ENCODE assay signal across 8 cellular contexts in genomic region chr2:84905181-84906107, GRCh38. TPM values are rescaled to one million over a fixed set of nuclear protein-coding genes. Genes with fewer than 3 reads are reported as not detected.
DNase-seq lines count a peak whose midpoint lies in the region; ATAC-seq, FAIRE-seq and TF ChIP-seq lines count a peak whose summit lies in the region.

Gene TMSB10 (plus strand): TSS chr2:84905656.

- in situ Hi-C loops in T47D (cut with HindIII; ENCODE audit: low pct_unique_long_range_greater_than_20kb, low sequenced_read_pairs), result no loop called here

- no peaks in the 10 kb centered on the region for H3K27me3 ChIP-seq in WERI-Rb-1 (ENCODE audit: insufficient read depth, low read depth, severe bottlenecking)
- H3K27me3 ChIP-seq in smooth muscle cell (ENCODE audit: low read depth), result no peaks in the 10 kb centered on the region

- CTCF ChIA-PET in A549 (lab: Yijun Ruan, JAX), result interaction anchor here (0.8 to 9.9 kb wide), 4 partner anchors 16 to 41 kb away, joined by 3 to 178 read pairs (median 6); no protein-coding TSS in a partner anchor

- TF ChIP-seq CTCF in A549 (IDR thresholded peaks at IDR 0.05), result peak; percentile 30; the same call in 1 of the 3 replicates
- TF ChIP-seq CTCF in WERI-Rb-1 (IDR thresholded peaks at IDR 0.05; ENCODE audit: low read depth, low read length), result no peak
- no peak for TF ChIP-seq CTCF in smooth muscle cell (IDR thresholded peaks at IDR 0.05; ENCODE audit: borderline replicate concordance, insufficient read depth, poor library complexity, severe bottlenecking)

- no peaks in the 10 kb centered on the region for H3K9me3 ChIP-seq in A549
- H3K9me3 ChIP-seq in WERI-Rb-1 (ENCODE audit: severe bottlenecking), result no peaks in the 10 kb centered on the region
- H3K9me3 ChIP-seq in smooth muscle cell (replicated peaks; ENCODE audit: low read depth), result no peaks in the 10 kb centered on the region

- H3K4me1 ChIP-seq in A549 (peaks cover 16% of the 10 kb centered on the region), smooth muscle cell (ENCODE audit: low read depth) (peaks cover 10% of the 10 kb centered on the region)

- peaks cover 19% of the 10 kb centered on the region for H3K36me3 ChIP-seq in WERI-Rb-1
- no peaks in the 10 kb centered on the region for H3K36me3 ChIP-seq in smooth muscle cell (ENCODE audit: low read depth)

- peak within 1 kb of the TSS; percentile 92 for H3K4me2 ChIP-seq in A549
- H3K4me2 ChIP-seq in smooth muscle cell, result peak within 1 kb of the TSS; percentile 100

- 1% methylated on average over 40 of the region's 94 CpGs for WGBS in A549 (ENCODE audit: missing lambda C conversion rate)
- WGBS in smooth muscle cell (ENCODE audit: low lambda C conversion rate), result under 1% methylated on average over 85 of the region's 94 CpGs

- no peak for FAIRE-seq in A549 (lab: Jason Lieb, UNC)

- DNase-seq in A549 (ENCODE audit: low read depth in 1 of 2, low spot score in 1 of 2) (peak; percentile 82 to 91), NCI-H2171 (lab: John Stamatoyannopoulos, UW) (peak; percentile 74), WERI-Rb-1 (peak; percentile 87), T47D (ENCODE audit: low read depth in 1 of 2, low spot score in 1 of 2) (peak; percentile 63 to 86), iPS-NIHi7 (ENCODE audit: extremely low spot score) (peak; percentile 83), smooth muscle cell (lab: John Stamatoyannopoulos, UW; ENCODE audit: unreplicated experiment) (peak; percentile 80)

- TF ChIP-seq RAD21 in A549 (conservative IDR thresholded peaks at IDR 0.05 in 1 of 2, IDR thresholded peaks at IDR 0.05 in 1 of 2), result peak in 1 of 2 experiments; percentile 37; a peak in 1 of 5 replicates

- peaks cover 14% of the 10 kb centered on the region for H3K79me2 ChIP-seq in smooth muscle cell (ENCODE audit: low read depth)

- TF ChIP-seq EP300 in A549 (IDR thresholded peaks at IDR 0.05), result 0 out of 5 replicates have a peak, but pooled peaks of 1 of the 2 experiments have one; percentile 26

- TF ChIP-seq POLR2A in A549 (IDR thresholded peaks at IDR 0.05; ENCODE audit: low read length), result peak; percentile 98

- peak within 1 kb of the TSS; percentile 97 for H3K9ac ChIP-seq in smooth muscle cell (ENCODE audit: low read depth)

- H3K27ac ChIP-seq in A549, result peak within 1 kb of the TSS; percentile 89 to 97
- peak within 1 kb of the TSS; percentile 96 for H3K27ac ChIP-seq in WERI-Rb-1
- H3K27ac ChIP-seq in smooth muscle cell (ENCODE audit: low read depth), result peak within 1 kb of the TSS; percentile 90

- peak within 1 kb of the TSS; percentile 38 for H2AFZ ChIP-seq in smooth muscle cell (ENCODE audit: low read depth)

- H3K4me3 ChIP-seq in A549 (peak within 1 kb of the TSS; percentile 87), WERI-Rb-1 (ENCODE audit: low read depth, low read length) (peak within 1 kb of the TSS; percentile 68), smooth muscle cell (peak within 1 kb of the TSS; percentile 98)

- peaks cover 20% of the 10 kb centered on the region for H4K20me1 ChIP-seq in smooth muscle cell (ENCODE audit: low read depth)

- POLR2A ChIA-PET in A549 (lab: Yijun Ruan, JAX), result interaction anchor here (0.6 to 5.2 kb wide), 10 partner anchors 8 to 98 kb away, joined by 3 to 131 read pairs (median 4); no protein-coding TSS in a partner anchor

- peak; percentile 60 to 70 for ATAC-seq in A549
- ATAC-seq in GM18517 (IDR thresholded peaks at IDR 0.05; ENCODE audit: unreplicated experiment), result peak; percentile 76
- ATAC-seq in HG03039 (IDR thresholded peaks at IDR 0.05; ENCODE audit: unreplicated experiment), result peak; percentile 66

- H3F3A ChIP-seq in smooth muscle cell (ENCODE audit: low read depth), result peaks cover 9% of the 10 kb centered on the region

TF ChIP-seq in A549, 52 proteins besides CTCF, POLR2A, EP300 and RAD21 (continues in another document):
- TF ChIP-seq REST (IDR thresholded peaks at IDR 0.05), result peak; percentile 64
- no peak for TF ChIP-seq BHLHE40 (IDR thresholded peaks at IDR 0.05; ENCODE audit: low read depth, low read length)
- peak; percentile 85 for TF ChIP-seq MAZ (IDR thresholded peaks at IDR 0.05; ENCODE audit: borderline replicate concordance, low read depth, low read length)
- TF ChIP-seq KDM1A (IDR thresholded peaks at IDR 0.05; ENCODE audit: low read depth), result no peak
- peak; percentile 92 for TF ChIP-seq TP53 (CRISPR knock-in tag; IDR thresholded peaks at IDR 0.05)
- peak; percentile 100 for TF ChIP-seq BCL3 (IDR thresholded peaks at IDR 0.05)
- peak; percentile 100 for TF ChIP-seq JUN (IDR thresholded peaks at IDR 0.05)
- TF ChIP-seq TFCP2L1 (CRISPR knock-in tag; IDR thresholded peaks at IDR 0.05), result peak; percentile 81; the same call in 1 of the 2 replicates
- peak; percentile 77 for TF ChIP-seq PBX3 (IDR thresholded peaks at IDR 0.05)
- TF ChIP-seq, protein P1, sequence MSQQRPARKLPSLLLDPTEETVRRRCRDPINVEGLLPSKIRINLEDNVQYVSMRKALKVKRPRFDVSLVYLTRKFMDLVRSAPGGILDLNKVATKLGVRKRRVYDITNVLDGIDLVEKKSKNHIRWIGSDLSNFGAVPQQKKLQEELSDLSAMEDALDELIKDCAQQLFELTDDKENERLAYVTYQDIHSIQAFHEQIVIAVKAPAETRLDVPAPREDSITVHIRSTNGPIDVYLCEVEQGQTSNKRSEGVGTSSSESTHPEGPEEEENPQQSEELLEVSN (IDR thresholded peaks at IDR 0.05; ENCODE audit: borderline replicate concordance, low read depth), result peak; percentile 16; the same call in 1 of the 2 replicates
- peak; percentile 51 for TF ChIP-seq CHD2 (IDR thresholded peaks at IDR 0.05; ENCODE audit: low read length, partially characterized antibody)
- peak; percentile 6; the same call in 1 of the 2 replicates for TF ChIP-seq KDM5A (IDR thresholded peaks at IDR 0.05)
- TF ChIP-seq SMC3 (IDR thresholded peaks at IDR 0.05), result peak; percentile 36; the same call in 2 of the 3 replicates
- TF ChIP-seq ZFP36 (IDR thresholded peaks at IDR 0.05; ENCODE audit: borderline replicate concordance, partially characterized antibody), result no peak
- peak; percentile 80 for TF ChIP-seq MAX (IDR thresholded peaks at IDR 0.05)
- 0 out of 2 replicates have a peak, but pooled peaks have one; percentile 57 for TF ChIP-seq GATA3 (IDR thresholded peaks at IDR 0.05; ENCODE audit: borderline replicate concordance)
- TF ChIP-seq PHF8 (IDR thresholded peaks at IDR 0.05; ENCODE audit: borderline replicate concordance, low read depth), result peak; percentile 94
- no peak for TF ChIP-seq HOXB13 (CRISPR knock-in tag; IDR thresholded peaks at IDR 0.05; ENCODE audit: low read depth)
- TF ChIP-seq CBX8 (IDR thresholded peaks at IDR 0.05), result no peak

RNA-seq across cellular contexts. Expression of gene TMSB10, which starts in this region (rescaled TPM):
- polyA plus RNA-seq in A549 (2011; rRNA removed), result 2,292 and 3,109 TPM in 2 replicates
- polyA plus RNA-seq in A549 (2012; cell fraction: cytosol; rRNA removed), result 4,680 and 6,577 TPM in 2 replicates
- polyA plus RNA-seq in A549 (2012; cell fraction: nucleus; rRNA removed), result 1,922 and 4,092 TPM in 2 replicates
- 6,648 to 7,189 TPM (median 7,015 TPM) in 3 replicates for polyA plus RNA-seq in A549 (2017; fragmentation: RNase III; extraction: RNeasy Plus Mini Kit Qiagen cat#74134 plus additional on column Dnase treatment)
- polyA minus RNA-seq in A549 (2011; rRNA and poly(A)+ RNA removed), result 369 and 387 TPM in 2 replicates
- total RNA-seq in smooth muscle cell, result 7,008 and 8,051 TPM in 2 replicates
- polyA plus RNA-seq in smooth muscle cell, result 5,467 and 5,517 TPM in 2 replicates

Comparison
In these comparisons a context has a peak if more than half of its experiments do, and no peak if none do; other contexts are left out.
1. Peak in every context shown above with its lines: DNase-seq, ATAC-seq, H3K4me3 ChIP-seq and H3K27ac ChIP-seq.